Comparison of ENCODE assay signal across 8 cellular contexts in the genomic region with DNA sequence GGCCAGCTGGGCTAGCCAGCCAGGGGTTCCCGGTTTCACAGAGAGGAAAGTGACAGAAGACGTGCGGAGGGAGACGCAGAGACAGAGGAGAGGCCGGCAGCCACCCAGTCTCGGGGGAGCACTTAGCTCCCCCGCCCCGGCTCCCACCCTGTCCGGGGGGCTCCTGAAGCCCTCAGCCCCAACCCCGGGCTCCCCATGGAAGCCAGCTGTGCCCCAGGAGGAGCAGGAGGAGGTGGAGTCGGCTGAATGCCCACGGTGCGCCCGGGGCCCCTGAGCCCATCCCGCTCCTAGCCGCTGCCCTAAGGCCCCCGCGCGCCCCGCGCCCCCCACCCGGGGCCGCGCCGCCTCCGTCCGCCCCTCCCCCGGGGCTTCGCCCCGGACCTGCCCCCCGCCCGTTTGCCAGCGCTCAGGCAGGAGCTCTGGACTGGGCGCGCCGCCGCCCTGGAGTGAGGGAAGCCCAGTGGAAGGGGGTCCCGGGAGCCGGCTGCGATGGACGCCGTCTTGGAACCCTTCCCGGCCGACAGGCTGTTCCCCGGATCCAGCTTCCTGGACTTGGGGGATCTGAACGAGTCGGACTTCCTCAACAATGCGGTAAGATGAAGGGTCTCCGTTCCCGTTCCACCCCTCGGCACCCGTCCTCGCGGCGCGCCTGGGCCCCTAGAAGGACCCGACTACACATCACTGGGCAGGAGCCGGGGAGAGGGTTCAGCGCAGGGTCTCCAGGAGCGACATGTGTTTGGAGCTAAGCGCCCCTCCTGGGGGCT. TPM values are rescaled to one million over a fixed set of nuclear protein-coding genes. Genes with fewer than 3 reads are reported as not detected.
DNase-seq lines count a peak whose midpoint lies in the region; ATAC-seq and TF ChIP-seq lines count a peak whose summit lies in the region.

A gene with protein sequence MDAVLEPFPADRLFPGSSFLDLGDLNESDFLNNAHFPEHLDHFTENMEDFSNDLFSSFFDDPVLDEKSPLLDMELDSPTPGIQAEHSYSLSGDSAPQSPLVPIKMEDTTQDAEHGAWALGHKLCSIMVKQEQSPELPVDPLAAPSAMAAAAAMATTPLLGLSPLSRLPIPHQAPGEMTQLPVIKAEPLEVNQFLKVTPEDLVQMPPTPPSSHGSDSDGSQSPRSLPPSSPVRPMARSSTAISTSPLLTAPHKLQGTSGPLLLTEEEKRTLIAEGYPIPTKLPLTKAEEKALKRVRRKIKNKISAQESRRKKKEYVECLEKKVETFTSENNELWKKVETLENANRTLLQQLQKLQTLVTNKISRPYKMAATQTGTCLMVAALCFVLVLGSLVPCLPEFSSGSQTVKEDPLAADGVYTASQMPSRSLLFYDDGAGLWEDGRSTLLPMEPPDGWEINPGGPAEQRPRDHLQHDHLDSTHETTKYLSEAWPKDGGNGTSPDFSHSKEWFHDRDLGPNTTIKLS (plus strand): TSS at position 40 of the 764 bp plus-strand sequence. CDS start 450 bp downstream, at position 490.

- peaks cover 57% of the 10 kb centered on the region for H3K4me1 ChIP-seq in muscle layer of colon (ENCODE audit: insufficient read depth, low read length)

- peak in 1 of 10 donors; percentile 51 for DNase-seq in dorsolateral prefrontal cortex
- DNase-seq in KG1 (lab: John Stamatoyannopoulos, UW), result no peak
- DNase-seq in activated T-helper 1 cell treated with anti-CD3 and anti-CD28 coated beads, Interleukin-12 subunit alpha, Interleukin-12 subunit beta, Interleukin-2, Interleukin-4 antibody, amounts not matched to agents 30 ng/mL and 10 ng/mL and 1 ng/mL, durations not matched to agents 14 hours and 24 hours and 36 hours (ENCODE audit: low spot score), result no peak

- H3K27me3 ChIP-seq in dorsolateral prefrontal cortex, result peaks cover 0 to 71% (median 27%) of the 10 kb centered on the region in 45 donors
- H3K27me3 ChIP-seq in muscle layer of colon (ENCODE audit: control insufficient read depth in 1 of 2, insufficient read depth in 2 of 2, low read length in 2 of 2), result peaks cover 0 to 20% of the 10 kb centered on the region in 2 donors

- peak within 1 kb of the TSS; percentile 13 for H3K9ac ChIP-seq in muscle layer of colon (ENCODE audit: low read length)

- no peaks in the 10 kb centered on the region for H3K9me3 ChIP-seq in muscle layer of colon (ENCODE audit: low read length)

- intact Hi-C loops in dorsolateral prefrontal cortex (cut with DNase I), result no loop called here
- intact Hi-C loops in activated T-helper 1 cell treated with anti-CD3 and anti-CD28 coated beads, Interleukin-12 subunit alpha, Interleukin-12 subunit beta, Interleukin-2, Interleukin-4 antibody, amounts not matched to agents 30 ng/mL and 10 ng/mL and 1 ng/mL, durations not matched to agents 14 hours and 24 hours and 36 hours (cut with micrococcal nuclease), result no loop called here

- H3K4me3 ChIP-seq in dorsolateral prefrontal cortex (peak within 1 kb of the TSS; percentile 14 to 69 (median 51)), muscle layer of colon (ENCODE audit: low read depth in 1 of 2, low read length in 2 of 2) (peak within 1 kb of the TSS; percentile 54 to 69)

- peaks cover 2% of the 10 kb centered on the region for H3K36me3 Mint-ChIP-seq in activated T-helper 1 cell treated with anti-CD3 and anti-CD28 coated beads, Interleukin-12 subunit alpha, Interleukin-12 subunit beta, Interleukin-2, Interleukin-4 antibody, amounts not matched to agents 30 ng/mL and 10 ng/mL and 1 ng/mL, durations not matched to agents 14 hours and 24 hours and 36 hours (ENCODE audit: low read depth)

- H3K4me3 Mint-ChIP-seq in activated T-helper 1 cell treated with anti-CD3 and anti-CD28 coated beads, Interleukin-12 subunit alpha, Interleukin-12 subunit beta, Interleukin-2, Interleukin-4 antibody, amounts not matched to agents 30 ng/mL and 10 ng/mL and 1 ng/mL, durations not matched to agents 14 hours and 24 hours and 36 hours, result no peak within 1 kb of the TSS

- H3K27ac ChIP-seq in C4-2B (peak within 1 kb of the TSS; percentile 98), dorsolateral prefrontal cortex (peak within 1 kb of the TSS in 3 of 59 donors; percentile 10 to 58 (median 58)), muscle layer of colon (ENCODE audit: low read depth, low read length) (peak within 1 kb of the TSS; percentile 53)

- H3K9me3 Mint-ChIP-seq in activated T-helper 1 cell treated with anti-CD3 and anti-CD28 coated beads, Interleukin-12 subunit alpha, Interleukin-12 subunit beta, Interleukin-2, Interleukin-4 antibody, amounts not matched to agents 30 ng/mL and 10 ng/mL and 1 ng/mL, durations not matched to agents 14 hours and 24 hours and 36 hours, result no peaks in the 10 kb centered on the region

- no peaks in the 10 kb centered on the region for H3K36me3 ChIP-seq in muscle layer of colon (ENCODE audit: insufficient read depth, low read length)

- H3K27me3 Mint-ChIP-seq in activated T-helper 1 cell treated with anti-CD3 and anti-CD28 coated beads, Interleukin-12 subunit alpha, Interleukin-12 subunit beta, Interleukin-2, Interleukin-4 antibody, amounts not matched to agents 30 ng/mL and 10 ng/mL and 1 ng/mL, durations not matched to agents 14 hours and 24 hours and 36 hours (ENCODE audit: insufficient read depth), result peaks cover 45% of the 10 kb centered on the region

- H3K4me1 Mint-ChIP-seq in activated T-helper 1 cell treated with anti-CD3 and anti-CD28 coated beads, Interleukin-12 subunit alpha, Interleukin-12 subunit beta, Interleukin-2, Interleukin-4 antibody, amounts not matched to agents 30 ng/mL and 10 ng/mL and 1 ng/mL, durations not matched to agents 14 hours and 24 hours and 36 hours (ENCODE audit: low read depth), result peaks cover 2% of the 10 kb centered on the region

- H3K27ac Mint-ChIP-seq in activated T-helper 1 cell treated with anti-CD3 and anti-CD28 coated beads, Interleukin-12 subunit alpha, Interleukin-12 subunit beta, Interleukin-2, Interleukin-4 antibody, amounts not matched to agents 30 ng/mL and 10 ng/mL and 1 ng/mL, durations not matched to agents 14 hours and 24 hours and 36 hours, result no peak within 1 kb of the TSS

- no peak for TF ChIP-seq CTCF in C4-2B (conservative IDR thresholded peaks at IDR 0.05)
- TF ChIP-seq CTCF in dorsolateral prefrontal cortex (IDR thresholded peaks at IDR 0.05 in 54 of 56, conservative IDR thresholded peaks at IDR 0.05 in 2 of 56; ENCODE audit: low read depth in 1 of 56, partially characterized antibody in 56 of 56), result no peak

- peak; percentile 50 for ATAC-seq in HG02852 (IDR thresholded peaks at IDR 0.05; ENCODE audit: unreplicated experiment)
- no peak for ATAC-seq in HG02840 (IDR thresholded peaks at IDR 0.05; ENCODE audit: low FRiP score, unreplicated experiment)
- ATAC-seq in GM21825 (IDR thresholded peaks at IDR 0.05; ENCODE audit: unreplicated experiment), result no peak

RNA-seq across cellular contexts. Expression of the gene that starts here (rescaled TPM):
- 10 to 100 TPM in 4 of 120 experiments, 1 to 10 TPM in 116; 2.0 to 11.9 (median 4.6) TPM for total RNA-seq in dorsolateral prefrontal cortex
- total RNA-seq in activated T-helper 1 cell treated with anti-CD3 and anti-CD28 coated beads, Interleukin-12 subunit alpha, Interleukin-12 subunit beta, Interleukin-2, Interleukin-4 antibody, amounts not matched to agents 30 ng/mL and 10 ng/mL and 1 ng/mL, durations not matched to agents 14 hours and 24 hours and 36 hours, result 0.15 and 0.39 TPM in 2 replicates
